15 cellular contexts compared by ENCODE assay signal in genomic region chr5:135993248-135993893, GRCh38. TPM values are rescaled to one million over a fixed set of nuclear protein-coding genes. Genes with fewer than 3 reads are reported as not detected.
A peak's percentile ranks its signal among the peaks of the same experiment; 100 is the strongest.
DNase-seq lines count a peak whose midpoint lies in the region; ATAC-seq and TF ChIP-seq lines count a peak whose summit lies in the region.
"Had no signal": no experiment of that assay in that cellular context is flagged by ENCODE, and none has a peak within 500 bp of the region (broad histone marks: within the 10 kb centered on the region; RNA-seq: fewer than 3 reads in every experiment).

No MANE protein-coding gene starts in this region.

- no peaks in the 10 kb centered on the region for H3K79me2 ChIP-seq in fibroblast of lung (ENCODE audit: control insufficient read depth, insufficient read depth, low read length)

- TF ChIP-seq POLR2A in gastrocnemius medialis (IDR thresholded peaks at IDR 0.05): no peak

- H4K20me1 ChIP-seq in BLaER1 treated with 17β-estradiol and CSF1 and Interleukin-3, amounts not matched to agents 10 nM and 100 nM: no peaks in the 10 kb centered on the region
- no peaks in the 10 kb centered on the region for H4K20me1 ChIP-seq in fibroblast of lung (ENCODE audit: control insufficient read depth, extremely low read depth, insufficient read depth, low read length)

- no peaks in the 10 kb centered on the region for H3K36me3 ChIP-seq in BLaER1 treated with 17β-estradiol and CSF1 and Interleukin-3, amounts not matched to agents 10 nM and 100 nM
- H3K36me3 ChIP-seq in SJSA1 (no peaks in the 10 kb centered on the region), fibroblast of lung (ENCODE audit: control insufficient read depth, insufficient read depth, low read length) (no peaks in the 10 kb centered on the region), gastrocnemius medialis (no peaks in the 10 kb centered on the region), BE2C (no peaks in the 10 kb centered on the region)

- peaks cover 18 to 65% (median 25%) of the 10 kb centered on the region in 10 experiments for H3K4me1 ChIP-seq in BLaER1 treated with 17β-estradiol and CSF1 and Interleukin-3, amounts not matched to agents 10 nM and 100 nM
- H3K4me1 ChIP-seq in SJSA1 (replicated peaks) (peaks cover 53% of the 10 kb centered on the region), fibroblast of lung (ENCODE audit: control insufficient read depth, extremely low read depth, insufficient read depth, low read length) (peaks cover 29% of the 10 kb centered on the region), gastrocnemius medialis (no peaks in the 10 kb centered on the region), BE2C (peaks cover 3% of the 10 kb centered on the region; the same call in 1 of the 2 replicates)

- H3K4me2 ChIP-seq in BLaER1 treated with 17β-estradiol and CSF1 and Interleukin-3, amounts not matched to agents 10 nM and 100 nM: peak overlapping the region in 10 of 11 experiments; percentile 6 to 98 (median 38); a peak in 14 of 22 replicates
- peak overlapping the region; percentile 80 for H3K4me2 ChIP-seq in fibroblast of lung (ENCODE audit: extremely low read depth, insufficient read depth, low read length)

- H3K9ac ChIP-seq in BLaER1 treated with 17β-estradiol and CSF1 and Interleukin-3, amounts not matched to agents 10 nM and 100 nM: no peak overlapping the region
- no peak overlapping the region for H3K9ac ChIP-seq in fibroblast of lung (ENCODE audit: insufficient read depth, low read length)

- no peak for TF ChIP-seq CTCF in fibroblast of lung (conservative IDR thresholded peaks at IDR 0.05 in 1 of 2, IDR thresholded peaks at IDR 0.05 in 1 of 2; ENCODE audit: low read depth in 1 of 2, low read length in 2 of 2)
- no peak for TF ChIP-seq CTCF in gastrocnemius medialis (IDR thresholded peaks at IDR 0.05 in 4 of 5, conservative IDR thresholded peaks at IDR 0.05 in 1 of 5)
- TF ChIP-seq CTCF in BE2C (IDR thresholded peaks at IDR 0.05; ENCODE audit: low read depth, low read length): no peak

- H3K27me3 ChIP-seq in BLaER1 treated with 17β-estradiol and CSF1 and Interleukin-3, amounts not matched to agents 10 nM and 100 nM: no peaks in the 10 kb centered on the region
- H3K27me3 ChIP-seq in SJSA1 (replicated peaks) (no peaks in the 10 kb centered on the region), fibroblast of lung (ENCODE audit: control insufficient read depth, insufficient read depth, low read length) (no peaks in the 10 kb centered on the region), gastrocnemius medialis (no peaks in the 10 kb centered on the region), BE2C (peaks cover 28% of the 10 kb centered on the region)

- in situ Hi-C loops in gastrocnemius medialis (cut with MboI; ENCODE audit: low sequenced_read_pairs in 4 of 4): no loop called here

- peak; percentile 49 to 51 for ATAC-seq in gastrocnemius medialis
- ATAC-seq: activated CD4-positive, CD25-positive, alpha-beta regulatory T cell treated with anti-CD3 and anti-CD28 coated beads, Interleukin-2, amount 50 U/mL, for 24 hours; activated T-cell treated with anti-CD3 and anti-CD28 coated beads, Interleukin-2, amount 50 U/mL, for 4 hours; K562 had no signal

- intact Hi-C loops in gastrocnemius medialis (cut with DNase I; ENCODE audit: low total_unique reads): no loop called here

- DNase-seq in SJSA1 (ENCODE audit: low read depth in 1 of 2, low spot score in 2 of 2) (peak; percentile 42 to 92), fibroblast of lung (ENCODE audit: low read depth in 2 of 2) (peak; percentile 71 to 76), gastrocnemius medialis (no peak), BE2C (no peak), GM19238 (ENCODE audit: insufficient read length, low spot score) (no peak), A172 (ENCODE audit: low spot score) (no peak)
- no peak for DNase-seq in effector CD4-positive, alpha-beta T cell
- DNase-seq: activated T-cell treated with anti-CD3 and anti-CD28 coated beads, Interleukin-2, amount 50 U/mL, for 4 hours; CD4-positive, alpha-beta T cell; naive B cell; NCI-H146; NCI-H69 had no signal

- no peak overlapping the region for H2AFZ ChIP-seq in fibroblast of lung (ENCODE audit: low read length)

- no peak overlapping the region for H3K4me3 ChIP-seq in BLaER1 treated with 17β-estradiol and CSF1 and Interleukin-3, amounts not matched to agents 10 nM and 100 nM
- H3K4me3 ChIP-seq in SJSA1 (no peak overlapping the region), fibroblast of lung (replicated peaks in 1 of 4; ENCODE audit: control extremely low read depth in 1 of 4, insufficient read depth in 1 of 4, low read depth in 3 of 4, low read length in 4 of 4) (no peak overlapping the region), gastrocnemius medialis (no peak overlapping the region), BE2C (ENCODE audit: low read depth, low read length) (no peak overlapping the region)
- H3K4me3 ChIP-seq: K562 had no signal

- H3K27ac ChIP-seq in BLaER1 treated with 17β-estradiol and CSF1 and Interleukin-3, amounts not matched to agents 10 nM and 100 nM: 0 out of 22 replicates have a peak overlapping the region, but pooled peaks of 1 of the 11 experiments have one; percentile 17
- H3K27ac ChIP-seq in SJSA1 (peak overlapping the region; percentile 84), fibroblast of lung (ENCODE audit: insufficient read depth, low read length) (peak overlapping the region; percentile 60), gastrocnemius medialis (peak overlapping the region; percentile 37 to 68 (median 44))

- H3K9me3 ChIP-seq in BLaER1 treated with 17β-estradiol and CSF1 and Interleukin-3, amounts not matched to agents 10 nM and 100 nM (replicated peaks in 1 of 11): peaks cover 0 to 6% (median 0%) of the 10 kb centered on the region in 11 experiments; a peak in 4 of 22 replicates
- H3K9me3 ChIP-seq in SJSA1 (replicated peaks) (no peaks in the 10 kb centered on the region), fibroblast of lung (ENCODE audit: control insufficient read depth, insufficient read depth, low read depth, low read length) (no peaks in the 10 kb centered on the region), gastrocnemius medialis (no peaks in the 10 kb centered on the region), BE2C (no peaks in the 10 kb centered on the region)

RNA-seq across cellular contexts. Expression of gene TGFBI, which starts 35.4 kb away (rescaled TPM):
- 172 and 185 TPM in 2 replicates for total RNA-seq in SJSA1 (2014; rRNA removed; shearing (Covaris generic))
- total RNA-seq in fibroblast of lung: 270 and 398 TPM in 2 replicates
- 525 and 889 TPM in 2 replicates for polyA plus RNA-seq in fibroblast of lung
- 631 and 968 TPM in 2 replicates for polyA plus RNA-seq in fibroblast of lung (2012)
- polyA minus RNA-seq in fibroblast of lung (ENCODE audit: low replicate concordance): 379 and 787 TPM in 2 replicates
- 10 to 100 TPM; 38.4 to 48.0 (median 40.0) TPM for total RNA-seq in gastrocnemius medialis
- 2.5 TPM for polyA plus RNA-seq in BE2C (2012; ENCODE audit: insufficient read depth, insufficient read length, low read depth)
- total RNA-seq in A172 (2014; rRNA removed; shearing (Covaris generic)): 10.5 and 11.6 TPM in 2 replicates

RNA-seq across cellular contexts. Expression of gene LECT2, which starts 38.6 kb away (rescaled TPM):
- not detected in 2 replicates for total RNA-seq in SJSA1 (2014; rRNA removed; shearing (Covaris generic))
- total RNA-seq in fibroblast of lung: not detected in 2 replicates
- not detected in 2 replicates for polyA plus RNA-seq in fibroblast of lung
- not detected in 2 replicates for polyA plus RNA-seq in fibroblast of lung (2012)
- not detected in 2 replicates for polyA minus RNA-seq in fibroblast of lung (ENCODE audit: low replicate concordance)
- total RNA-seq in gastrocnemius medialis: not detected
- not detected for polyA plus RNA-seq in BE2C (2012; ENCODE audit: insufficient read depth, insufficient read length, low read depth)
- not detected in 2 replicates for total RNA-seq in A172 (2014; rRNA removed; shearing (Covaris generic))
- total RNA-seq: activated T-cell treated with anti-CD3 and anti-CD28 coated beads, Interleukin-2, amount 50 U/mL, for 4 hours; CD4-positive, alpha-beta T cell; K562 had no signal
- polyA plus RNA-seq: K562 had no signal

Comparison
In these comparisons a context has a peak if more than half of its experiments do, and no peak if none do; other contexts are left out.
1. DNase-seq: peak in SJSA1 (2 of 2) and fibroblast of lung (2 of 2); none in gastrocnemius medialis (0 of 2), BE2C (single experiment), GM19238 (single experiment), A172 (single experiment) and effector CD4-positive, alpha-beta T cell (single experiment).